8 cellular contexts compared by ENCODE assay signal in the genomic region with DNA sequence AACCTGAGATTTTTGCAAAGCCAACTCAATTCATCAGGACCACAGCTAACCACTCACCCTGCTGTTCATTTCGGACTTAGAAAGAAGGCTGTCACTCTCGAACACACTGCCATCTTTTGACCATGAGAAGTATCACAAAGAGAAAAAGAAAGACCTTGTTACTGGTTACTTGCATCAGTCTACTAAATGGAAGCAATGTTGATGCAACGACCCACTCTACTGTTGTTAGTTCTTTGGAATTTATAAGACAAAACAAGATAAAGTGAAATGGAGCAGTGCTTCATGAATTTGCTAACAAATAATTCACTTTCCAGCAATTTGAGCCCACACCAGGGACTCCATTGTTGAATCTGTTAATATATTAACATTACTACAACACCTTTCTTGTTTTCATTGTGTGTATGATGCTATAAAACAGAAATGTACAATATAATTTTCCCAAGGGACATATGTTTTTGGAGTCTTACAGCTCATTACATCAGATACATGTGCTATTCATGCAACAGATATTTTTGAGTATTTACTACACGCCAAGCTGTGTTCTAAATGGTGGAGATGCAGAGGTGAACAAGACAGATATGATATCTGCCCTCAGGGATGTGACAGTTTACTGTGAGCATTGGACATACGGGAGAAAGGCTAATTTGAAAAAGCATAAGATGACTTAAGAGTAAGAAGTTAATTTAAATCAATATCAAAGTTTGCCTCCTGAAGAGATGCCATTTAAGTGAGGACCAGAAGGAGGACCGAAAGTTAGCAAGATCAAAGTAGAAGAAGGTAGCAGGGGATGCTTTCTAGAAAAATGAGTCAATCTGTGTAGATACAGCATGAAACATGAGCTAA.
DNase-seq lines count a peak whose midpoint lies in the region; ATAC-seq, FAIRE-seq and TF ChIP-seq lines count a peak whose summit lies in the region.

No MANE protein-coding gene starts in this region.

- no peak overlapping the region for H3K9ac ChIP-seq in astrocyte (ENCODE audit: low read length)

- H3K27me3 ChIP-seq in BE2C (no peaks in the 10 kb centered on the region), astrocyte (ENCODE audit: insufficient read depth, low read length) (no peaks in the 10 kb centered on the region), stomach (no peaks in the 10 kb centered on the region)

- 38 to 45% (median 43%) methylated on average over 6 of the region's 6 CpGs for WGBS in stomach, 5 donors

- H2AFZ ChIP-seq in astrocyte (ENCODE audit: low read depth, low read length), result no peak overlapping the region

- DNase-seq in BE2C, result peak; percentile 6
- DNase-seq in NCI-H2107 (lab: John Stamatoyannopoulos, UW), result peak; percentile 5
- peak; percentile 54 for DNase-seq in astrocyte (ENCODE audit: low read depth)
- DNase-seq in iPS DF 19.7 (ENCODE audit: low read depth, low spot score), result peak; percentile 65
- no peak for DNase-seq in stomach
- DNase-seq in activated T-helper 2 cell treated with anti-CD3 and anti-CD28 coated beads, Interferon-gamma antibody, Interleukin-2, Interleukin-4, amounts not matched to agents 10 μg/mL and 5 μg/mL and 100 μg/mL, durations not matched to agents 14 hours and 24 hours and 36 hours (ENCODE audit: low spot score), result no peak

- intact Hi-C loops in stomach (cut with DNase I; ENCODE audit: low total_unique reads), result loop anchor here (10.0 kb wide), 1 partner anchor 157 kb away; no protein-coding TSS in a partner anchor
- intact Hi-C loops in activated T-helper 2 cell treated with anti-CD3 and anti-CD28 coated beads, Interferon-gamma antibody, Interleukin-2, Interleukin-4, amounts not matched to agents 10 μg/mL and 5 μg/mL and 100 μg/mL, durations not matched to agents 14 hours and 24 hours and 36 hours (cut with micrococcal nuclease), result loop anchor here (1.0 to 5.0 kb wide), 3 partner anchors 145 to 211 kb away; no protein-coding TSS in a partner anchor

- H3K36me3 ChIP-seq in BE2C, result no peaks in the 10 kb centered on the region
- no peaks in the 10 kb centered on the region for H3K36me3 ChIP-seq in astrocyte (ENCODE audit: insufficient read depth, low read length)
- no peaks in the 10 kb centered on the region for H3K36me3 ChIP-seq in stomach

- no peaks in the 10 kb centered on the region for H3K4me1 ChIP-seq in BE2C
- H3K4me1 ChIP-seq in astrocyte (ENCODE audit: insufficient read depth, low read length), result no peaks in the 10 kb centered on the region
- peaks cover 0 to 6% (median 0%) of the 10 kb centered on the region in 4 donors for H3K4me1 ChIP-seq in stomach

- ATAC-seq in GM18505 (IDR thresholded peaks at IDR 0.05; ENCODE audit: unreplicated experiment), result peak; percentile 88
- ATAC-seq in HG02885 (IDR thresholded peaks at IDR 0.05; ENCODE audit: poor library complexity, unreplicated experiment), result peak; percentile 88

- H3K4me2 ChIP-seq in astrocyte (ENCODE audit: low read length), result no peak overlapping the region

- no peak overlapping the region for H3K27ac ChIP-seq in astrocyte (ENCODE audit: low read depth, low read length)
- no peak overlapping the region for H3K27ac ChIP-seq in stomach

- no peak for TF ChIP-seq EP300 in stomach (IDR thresholded peaks at IDR 0.05)

- H3K27me3 Mint-ChIP-seq in astrocyte (ENCODE audit: low read depth, unreplicated experiment), result no peaks in the 10 kb centered on the region
- peaks cover 6% of the 10 kb centered on the region for H3K27me3 Mint-ChIP-seq in activated T-helper 2 cell treated with anti-CD3 and anti-CD28 coated beads, Interferon-gamma antibody, Interleukin-2, Interleukin-4, amounts not matched to agents 10 μg/mL and 5 μg/mL and 100 μg/mL, durations not matched to agents 14 hours and 24 hours and 36 hours (ENCODE audit: low read depth)

- H3K4me1 Mint-ChIP-seq in astrocyte (ENCODE audit: low read depth, unreplicated experiment), result peaks cover 5% of the 10 kb centered on the region
- H3K4me1 Mint-ChIP-seq in activated T-helper 2 cell treated with anti-CD3 and anti-CD28 coated beads, Interferon-gamma antibody, Interleukin-2, Interleukin-4, amounts not matched to agents 10 μg/mL and 5 μg/mL and 100 μg/mL, durations not matched to agents 14 hours and 24 hours and 36 hours (ENCODE audit: low read depth), result peaks cover 2% of the 10 kb centered on the region

- no peaks in the 10 kb centered on the region for H3K36me3 Mint-ChIP-seq in astrocyte (ENCODE audit: low read depth, unreplicated experiment)
- no peaks in the 10 kb centered on the region for H3K36me3 Mint-ChIP-seq in activated T-helper 2 cell treated with anti-CD3 and anti-CD28 coated beads, Interferon-gamma antibody, Interleukin-2, Interleukin-4, amounts not matched to agents 10 μg/mL and 5 μg/mL and 100 μg/mL, durations not matched to agents 14 hours and 24 hours and 36 hours (ENCODE audit: low read depth)

- no peaks in the 10 kb centered on the region for H3K79me2 ChIP-seq in astrocyte (ENCODE audit: insufficient read depth, low read length)

- no peak overlapping the region for H3K4me3 Mint-ChIP-seq in astrocyte (ENCODE audit: unreplicated experiment)
- H3K4me3 Mint-ChIP-seq in activated T-helper 2 cell treated with anti-CD3 and anti-CD28 coated beads, Interferon-gamma antibody, Interleukin-2, Interleukin-4, amounts not matched to agents 10 μg/mL and 5 μg/mL and 100 μg/mL, durations not matched to agents 14 hours and 24 hours and 36 hours (ENCODE audit: low read depth), result no peak overlapping the region

- peak; percentile 52 for TF ChIP-seq CTCF in BE2C (IDR thresholded peaks at IDR 0.05; ENCODE audit: low read depth, low read length)
- TF ChIP-seq CTCF in astrocyte (IDR thresholded peaks at IDR 0.05; ENCODE audit: insufficient read depth, low read depth, low read length), result peak; percentile 60
- peak in 5 of 7 experiments; percentile 26 to 67 (median 44) for TF ChIP-seq CTCF in stomach (IDR thresholded peaks at IDR 0.05)

- no peak overlapping the region for H3K4me3 ChIP-seq in BE2C (ENCODE audit: low read depth, low read length)
- H3K4me3 ChIP-seq in astrocyte (ENCODE audit: insufficient read depth, low read depth, low read length), result no peak overlapping the region
- H3K4me3 ChIP-seq in stomach, result no peak overlapping the region

- TF ChIP-seq POLR2A in GM18505 (IDR thresholded peaks at IDR 0.05; ENCODE audit: borderline replicate concordance, extremely low read depth, insufficient read depth, insufficient read length), result no peak
- TF ChIP-seq POLR2A in stomach (IDR thresholded peaks at IDR 0.05), result no peak

- H3K27ac Mint-ChIP-seq in astrocyte (ENCODE audit: unreplicated experiment), result peak overlapping the region; percentile 67
- H3K27ac Mint-ChIP-seq in activated T-helper 2 cell treated with anti-CD3 and anti-CD28 coated beads, Interferon-gamma antibody, Interleukin-2, Interleukin-4, amounts not matched to agents 10 μg/mL and 5 μg/mL and 100 μg/mL, durations not matched to agents 14 hours and 24 hours and 36 hours, result no peak overlapping the region

- H3K9me3 ChIP-seq in BE2C (no peaks in the 10 kb centered on the region), astrocyte (ENCODE audit: insufficient read depth, low read depth, low read length) (no peaks in the 10 kb centered on the region), stomach (no peaks in the 10 kb centered on the region)

- no peaks in the 10 kb centered on the region for H4K20me1 ChIP-seq in astrocyte (ENCODE audit: insufficient read depth, low read length)

- H3K9me3 Mint-ChIP-seq in astrocyte (ENCODE audit: unreplicated experiment), result no peaks in the 10 kb centered on the region
- H3K9me3 Mint-ChIP-seq in activated T-helper 2 cell treated with anti-CD3 and anti-CD28 coated beads, Interferon-gamma antibody, Interleukin-2, Interleukin-4, amounts not matched to agents 10 μg/mL and 5 μg/mL and 100 μg/mL, durations not matched to agents 14 hours and 24 hours and 36 hours, result no peaks in the 10 kb centered on the region

- peak; percentile 56 for FAIRE-seq in astrocyte (lab: Jason Lieb, UNC)

Comparison
In these comparisons a context has a peak if more than half of its experiments do, and no peak if none do; other contexts are left out.
1. DNase-seq: peak in BE2C (single experiment), NCI-H2107 (single experiment), astrocyte (single experiment) and iPS DF 19.7 (single experiment); none in stomach (single experiment) and activated T-helper 2 cell treated with anti-CD3 and anti-CD28 coated beads, Interferon-gamma antibody, Interleukin-2, Interleukin-4, amounts not matched to agents 10 μg/mL and 5 μg/mL and 100 μg/mL, durations not matched to agents 14 hours and 24 hours and 36 hours (single experiment).
2. Peak in every context shown above with its lines, with median percentiles within 50 percentile points of each other: CTCF ChIP-seq.